17 cellular contexts compared by ENCODE assay signal in the genomic region with DNA sequence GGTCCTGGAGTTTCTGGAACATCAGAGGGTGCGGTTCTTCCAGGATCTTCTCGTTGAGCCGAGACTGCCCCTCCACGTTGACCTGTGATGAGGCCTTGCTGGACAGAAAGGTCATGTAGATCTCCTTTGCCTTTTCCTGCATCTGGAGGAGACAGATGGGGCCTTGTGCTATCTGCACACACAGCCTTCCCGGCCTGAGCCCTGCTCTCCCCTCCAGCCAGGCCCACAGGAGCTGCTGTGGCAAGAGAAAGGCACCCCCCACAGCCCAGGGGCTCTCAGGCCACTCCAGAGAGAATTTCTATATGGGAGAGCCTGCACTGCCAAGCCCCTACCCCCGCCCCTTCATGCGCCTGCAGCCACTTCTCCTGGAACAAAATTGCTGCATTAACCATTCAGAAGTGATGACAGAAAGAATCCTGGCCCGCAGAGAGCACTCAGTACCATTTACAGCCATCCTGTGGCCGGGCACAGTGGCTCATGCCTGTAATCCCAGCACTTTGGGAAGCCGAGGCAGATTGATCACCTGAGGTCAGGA. TPM values are rescaled to one million over a fixed set of nuclear protein-coding genes. Genes with fewer than 3 reads are reported as not detected.
A peak's percentile ranks its signal among the peaks of the same experiment; 100 is the strongest.
DNase-seq lines count a peak whose midpoint lies in the region; ATAC-seq, FAIRE-seq and TF ChIP-seq lines count a peak whose summit lies in the region.
"Had no signal": no experiment of that assay in that cellular context is flagged by ENCODE, and none has a peak within 500 bp of the region (broad histone marks: within the 10 kb centered on the region; RNA-seq: fewer than 3 reads in every experiment).

No MANE protein-coding gene starts in this region.

- no peak for ATAC-seq in WTC11
- ATAC-seq in lower lobe of right lung: no peak
- ATAC-seq: HCT116 had no signal

- TF ChIP-seq POLR2A in GM12891 (IDR thresholded peaks at IDR 0.05; ENCODE audit: low read depth, low read length): no peak

- H3K4me3 Mint-ChIP-seq in T-helper 1 cell treated with Interleukin-12 subunit alpha and Interleukin-12 subunit beta and Interleukin-4 antibody, amounts not matched to agents 30 μg/mL and 1 μg/mL, for 36 hours: no peak overlapping the region
- peak overlapping the region in 3 of 7 donors; percentile 13 to 77 (median 70) for H3K4me3 Mint-ChIP-seq in CD8-positive, alpha-beta memory T cell
- no peak overlapping the region for H3K4me3 Mint-ChIP-seq in WTC11

- H3K36me3 Mint-ChIP-seq in T-helper 1 cell treated with Interleukin-12 subunit alpha and Interleukin-12 subunit beta and Interleukin-4 antibody, amounts not matched to agents 30 μg/mL and 1 μg/mL, for 36 hours (ENCODE audit: low read depth): peaks cover 44% of the 10 kb centered on the region
- peaks cover 0 to 49% (median 12%) of the 10 kb centered on the region in 3 donors for H3K36me3 Mint-ChIP-seq in CD8-positive, alpha-beta memory T cell
- H3K36me3 Mint-ChIP-seq in WTC11: peaks cover 2% of the 10 kb centered on the region; the same call in 1 of the 2 replicates
- H3K36me3 Mint-ChIP-seq: natural killer cell treated with Interleukin-12 subunit alpha and Interleukin-12 subunit beta and Interleukin-15 and Interleukin-18, amount 100 ng/mL, for 72 hours had no signal

- CTCF ChIA-PET in CD8-positive, alpha-beta memory T cell (lab: Charles Lee): interaction anchor here (1.1 to 4.7 kb wide), 3 partner anchors 22 to 27 kb away, joined by 3 to 42 read pairs (median 10); partner anchors contain the start of gene RGS10
- CTCF ChIA-PET in WTC11 (lab: Charles Lee): interaction anchor here (1.4 kb wide), 1 partner anchor 317 kb away, joined by 4 read pairs; no protein-coding TSS in a partner anchor

- peaks cover 29% of the 10 kb centered on the region for H3K36me3 ChIP-seq in CD8-positive, alpha-beta memory T cell (ENCODE audit: insufficient read depth, low read length)
- H3K36me3 ChIP-seq in lower lobe of right lung: peaks cover 37% of the 10 kb centered on the region

- DNase-seq in T-helper 1 cell (no peak), WTC11 (ENCODE audit: low spot score) (no peak), lower lobe of right lung (no peak), GM12891 (ENCODE audit: insufficient read length, low spot score) (no peak), NOMO-1 treated with DMSO at 0.1 percent for 48 hours (lab: John Stamatoyannopoulos, UW; ENCODE audit: unreplicated experiment) (no peak), HuH-7.5 (ENCODE audit: low spot score) (no peak)
- DNase-seq in CD8-positive, alpha-beta memory T cell: no peak
- DNase-seq: amniotic stem cell, cerebellar nuclear complex, islet precursor cell, trophoblast cell had no signal

- peak overlapping the region; percentile 40 for H3K4me3 ChIP-seq in CD8-positive, alpha-beta memory T cell (ENCODE audit: low read length)
- no peak overlapping the region for H3K4me3 ChIP-seq in lower lobe of right lung

- no peaks in the 10 kb centered on the region for H3K9me3 Mint-ChIP-seq in T-helper 1 cell treated with Interleukin-12 subunit alpha and Interleukin-12 subunit beta and Interleukin-4 antibody, amounts not matched to agents 30 μg/mL and 1 μg/mL, for 36 hours
- H3K9me3 Mint-ChIP-seq in CD8-positive, alpha-beta memory T cell: no peaks in the 10 kb centered on the region
- no peaks in the 10 kb centered on the region for H3K9me3 Mint-ChIP-seq in WTC11
- H3K9me3 Mint-ChIP-seq: memory B cell; natural killer cell treated with Interleukin-12 subunit alpha and Interleukin-12 subunit beta and Interleukin-15 and Interleukin-18, amount 100 ng/mL, for 72 hours; stimulated activated naive B cell treated with anti-CD40 and anti-IgM and Interleukin-4, amounts not matched to agents 10 μg/mL and 1 μg/mL and 100 μg/mL, for 72 hours had no signal

- peak overlapping the region; percentile 58 for H3K27ac ChIP-seq in CD8-positive, alpha-beta memory T cell (ENCODE audit: low read depth, low read length)
- peak overlapping the region; percentile 74 for H3K27ac ChIP-seq in lower lobe of right lung
- H3K27ac ChIP-seq: 22Rv1 had no signal

- no peak for FAIRE-seq in GM12891 (lab: Jason Lieb, UNC)

- POLR2A ChIA-PET in CD8-positive, alpha-beta memory T cell (lab: Charles Lee): interaction anchor here (0.6 to 3.4 kb wide), 4 partner anchors 13 to 210 kb away, joined by 3 to 24 read pairs (median 8); partner anchors contain the start of genes INPP5F and RGS10
- POLR2A ChIA-PET in WTC11 (lab: Charles Lee): no interaction called here

- no peak for TF ChIP-seq CTCF in WTC11 (IDR thresholded peaks at IDR 0.05)
- TF ChIP-seq CTCF in lower lobe of right lung (IDR thresholded peaks at IDR 0.05): no peak

- H3K27ac Mint-ChIP-seq in T-helper 1 cell treated with Interleukin-12 subunit alpha and Interleukin-12 subunit beta and Interleukin-4 antibody, amounts not matched to agents 30 μg/mL and 1 μg/mL, for 36 hours: peak overlapping the region; percentile 46
- peak overlapping the region; percentile 42 to 98 (median 86) for H3K27ac Mint-ChIP-seq in CD8-positive, alpha-beta memory T cell
- 0 out of 2 replicates have a peak overlapping the region, but pooled peaks have one; percentile 29 for H3K27ac Mint-ChIP-seq in WTC11

- peaks cover 75% of the 10 kb centered on the region for H3K4me1 ChIP-seq in CD8-positive, alpha-beta memory T cell (ENCODE audit: insufficient read depth, low read length)
- H3K4me1 ChIP-seq in lower lobe of right lung: peaks cover 19% of the 10 kb centered on the region

- H3K27me3 Mint-ChIP-seq in T-helper 1 cell treated with Interleukin-12 subunit alpha and Interleukin-12 subunit beta and Interleukin-4 antibody, amounts not matched to agents 30 μg/mL and 1 μg/mL, for 36 hours (ENCODE audit: low read depth): no peaks in the 10 kb centered on the region
- H3K27me3 Mint-ChIP-seq in CD8-positive, alpha-beta memory T cell: no peaks in the 10 kb centered on the region
- H3K27me3 Mint-ChIP-seq in WTC11 (ENCODE audit: low read depth): no peaks in the 10 kb centered on the region
- H3K27me3 Mint-ChIP-seq: memory B cell; natural killer cell treated with Interleukin-12 subunit alpha and Interleukin-12 subunit beta and Interleukin-15 and Interleukin-18, amount 100 ng/mL, for 72 hours; stimulated activated naive B cell treated with anti-CD40 and anti-IgM and Interleukin-4, amounts not matched to agents 10 μg/mL and 1 μg/mL and 100 μg/mL, for 72 hours had no signal

- intact Hi-C loops in lower lobe of right lung (cut with DNase I): no loop called here

- H3K9me3 ChIP-seq in CD8-positive, alpha-beta memory T cell (ENCODE audit: low read length): no peaks in the 10 kb centered on the region
- no peaks in the 10 kb centered on the region for H3K9me3 ChIP-seq in lower lobe of right lung

- no peaks in the 10 kb centered on the region for H3K27me3 ChIP-seq in CD8-positive, alpha-beta memory T cell (ENCODE audit: insufficient read depth, low read length, poor library complexity, severe bottlenecking)
- no peaks in the 10 kb centered on the region for H3K27me3 ChIP-seq in lower lobe of right lung (ENCODE audit: low read depth)

- peaks cover 48% of the 10 kb centered on the region for H3K4me1 Mint-ChIP-seq in T-helper 1 cell treated with Interleukin-12 subunit alpha and Interleukin-12 subunit beta and Interleukin-4 antibody, amounts not matched to agents 30 μg/mL and 1 μg/mL, for 36 hours (ENCODE audit: low read depth)
- peaks cover 48 to 68% (median 65%) of the 10 kb centered on the region in 3 donors for H3K4me1 Mint-ChIP-seq in CD8-positive, alpha-beta memory T cell
- peaks cover 20% of the 10 kb centered on the region for H3K4me1 Mint-ChIP-seq in WTC11

TF ChIP-seq in WTC11, 78 proteins besides CTCF, POLR2A, EP300 and RAD21 (continues in another document):
- TF ChIP-seq TEAD1 (CRISPR knock-in tag; IDR thresholded peaks at IDR 0.05): no peak
- TF ChIP-seq EMX1 (CRISPR knock-in tag; IDR thresholded peaks at IDR 0.05): no peak
- TF ChIP-seq, protein P1, sequence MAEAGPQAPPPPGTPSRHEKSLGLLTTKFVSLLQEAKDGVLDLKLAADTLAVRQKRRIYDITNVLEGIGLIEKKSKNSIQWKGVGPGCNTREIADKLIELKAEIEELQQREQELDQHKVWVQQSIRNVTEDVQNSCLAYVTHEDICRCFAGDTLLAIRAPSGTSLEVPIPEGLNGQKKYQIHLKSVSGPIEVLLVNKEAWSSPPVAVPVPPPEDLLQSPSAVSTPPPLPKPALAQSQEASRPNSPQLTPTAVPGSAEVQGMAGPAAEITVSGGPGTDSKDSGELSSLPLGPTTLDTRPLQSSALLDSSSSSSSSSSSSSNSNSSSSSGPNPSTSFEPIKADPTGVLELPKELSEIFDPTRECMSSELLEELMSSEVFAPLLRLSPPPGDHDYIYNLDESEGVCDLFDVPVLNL (CRISPR knock-in tag; IDR thresholded peaks at IDR 0.05; ENCODE audit: borderline replicate concordance, low read depth): no peak
- no peak for TF ChIP-seq FOXP1 (CRISPR knock-in tag; IDR thresholded peaks at IDR 0.05; ENCODE audit: borderline replicate concordance)
- TF ChIP-seq ELF4 (CRISPR knock-in tag; IDR thresholded peaks at IDR 0.05; ENCODE audit: low read depth): no peak
- no peak for TF ChIP-seq CBFB (CRISPR knock-in tag; IDR thresholded peaks at IDR 0.05; ENCODE audit: low read depth)
- TF ChIP-seq PRRX2 (CRISPR knock-in tag; IDR thresholded peaks at IDR 0.05): no peak
- TF ChIP-seq NR2C2 (CRISPR knock-in tag; IDR thresholded peaks at IDR 0.05): no peak

TF ChIP-seq in GM12891, 5 proteins besides CTCF, POLR2A, EP300 and RAD21:
- TF ChIP-seq PAX5 (IDR thresholded peaks at IDR 0.05; ENCODE audit: insufficient read depth, low read length, severe bottlenecking) (no peak), SPI1 (IDR thresholded peaks at IDR 0.05; ENCODE audit: low read depth, low read length) (no peak), POU2F2 (IDR thresholded peaks at IDR 0.05; ENCODE audit: low read depth, low read length) (no peak), POLR2AphosphoS5 (IDR thresholded peaks at IDR 0.05; ENCODE audit: low read depth, low read length) (no peak), TAF1 (IDR thresholded peaks at IDR 0.05; ENCODE audit: low read depth, low read length) (no peak)

RNA-seq across cellular contexts. Expression of gene RGS10, which starts 26.9 kb away (rescaled TPM):
- 100 to 1,000 TPM; 127 to 130 TPM for total RNA-seq in CD8-positive, alpha-beta memory T cell
- 182 TPM for polyA plus RNA-seq in CD8-positive, alpha-beta memory T cell
- 21.6 to 23.1 TPM (median 22.6 TPM) in 3 replicates for total RNA-seq in WTC11 (2021)
- total RNA-seq in lower lobe of right lung: 47.3 TPM
- polyA plus RNA-seq in GM12891 (2012; ENCODE audit: low read depth, missing spikeins): 293 TPM

Comparison
In these comparisons a context has a peak if more than half of its experiments do, and no peak if none do; other contexts are left out.
1. H3K27ac Mint-ChIP-seq: peak in every context shown above with its lines; median percentile 86 in CD8-positive, alpha-beta memory T cell; 46 in T-helper 1 cell treated with Interleukin-12 subunit alpha and Interleukin-12 subunit beta and Interleukin-4 antibody, amounts not matched to agents 30 μg/mL and 1 μg/mL, for 36 hours; 29 in WTC11.